ENCODE assay signal across 24 cellular contexts in the genomic region with DNA sequence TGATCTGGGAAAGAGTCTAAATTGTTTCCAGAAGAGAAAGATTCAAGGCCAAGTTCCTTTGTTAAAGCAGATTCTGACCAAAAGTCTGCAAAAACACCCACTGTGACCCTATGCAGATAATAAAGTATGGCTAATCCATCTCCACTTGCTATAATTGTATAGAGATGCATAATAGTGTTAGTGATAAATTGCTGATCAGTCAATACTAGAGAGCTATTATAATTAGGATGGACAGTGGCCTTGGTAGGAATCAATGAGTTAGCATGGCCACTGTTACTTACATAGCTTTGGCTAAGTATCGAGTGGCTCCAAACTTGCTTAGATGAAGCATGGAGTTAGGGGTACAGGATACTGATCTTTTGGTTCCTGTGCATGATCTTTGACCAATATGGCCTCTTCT.
"Had no signal": no experiment of that assay in that cellular context is flagged by ENCODE, and none has a peak within 500 bp of the region (broad histone marks: within the 10 kb centered on the region; RNA-seq: fewer than 3 reads in every experiment).

No MANE protein-coding gene starts in this region.

- H3K27me3 Mint-ChIP-seq: naive thymus-derived CD4-positive, alpha-beta T cell had no signal

- H3K4me3 Mint-ChIP-seq: mesothelial cell of epicardium; naive thymus-derived CD4-positive, alpha-beta T cell had no signal

- H3K27me3 ChIP-seq: dorsolateral prefrontal cortex, esophagus muscularis mucosa, foreskin keratinocyte, gastroesophageal sphincter, heart right ventricle, left lung had no signal

- ATAC-seq: foreskin keratinocyte; gastroesophageal sphincter; heart right ventricle; left cardiac atrium; left lung; left ventricle myocardium superior; lower lobe of right lung; naive thymus-derived CD4-positive, alpha-beta T cell had no signal

- DNase-seq: dermis blood vessel endothelial cell; dorsolateral prefrontal cortex; effector CD4-positive, alpha-beta T cell; effector memory CD4-positive, alpha-beta T cell; foreskin keratinocyte; glutamatergic neuron; head of caudate nucleus; heart right ventricle; hippocampal formation; left cardiac atrium; left lung; left ventricle myocardium superior; lower lobe of right lung; mesenchymal stem cell; naive thymus-derived CD4-positive, alpha-beta T cell had no signal

- H3K27ac Mint-ChIP-seq: mesothelial cell of epicardium; naive thymus-derived CD4-positive, alpha-beta T cell had no signal

- H3K4me1 ChIP-seq: esophagus muscularis mucosa, foreskin keratinocyte, gastroesophageal sphincter, heart right ventricle, left lung, lower lobe of right lung had no signal

- H3K36me3 Mint-ChIP-seq: mesothelial cell of epicardium; naive thymus-derived CD4-positive, alpha-beta T cell had no signal

- H3K9me3 Mint-ChIP-seq: mesothelial cell of epicardium had no signal

- H3K4me3 ChIP-seq: coronary artery, dorsolateral prefrontal cortex, esophagus muscularis mucosa, gastroesophageal sphincter, heart right ventricle, left lung, lower lobe of right lung had no signal

- H3K4me1 Mint-ChIP-seq: mesothelial cell of epicardium; naive thymus-derived CD4-positive, alpha-beta T cell had no signal

- H3K36me3 ChIP-seq: esophagus muscularis mucosa, gastroesophageal sphincter, heart right ventricle, left lung, lower lobe of right lung had no signal

- FAIRE-seq: colon, endothelial cell of umbilical vein, frontal cortex, islet of Langerhans, keratinocyte had no signal

- H3K9me3 ChIP-seq: esophagus muscularis mucosa, gastroesophageal sphincter, heart right ventricle, left lung, lower lobe of right lung had no signal

- H3K27ac ChIP-seq: coronary artery, dorsolateral prefrontal cortex, esophagus muscularis mucosa, foreskin keratinocyte, gastroesophageal sphincter, heart right ventricle, left lung, lower lobe of right lung had no signal
